In genomic region chr7:91872069-91872468, GRCh38 we compare ENCODE assay signal across 9 cellular contexts.
"Had no signal": no experiment of that assay in that cellular context is flagged by ENCODE, and none has a peak within 500 bp of the region (broad histone marks: within the 10 kb centered on the region; RNA-seq: fewer than 3 reads in every experiment).

No MANE protein-coding gene starts in this region.

- H3K27ac ChIP-seq: KMS-11 had no signal

- H3K4me2 ChIP-seq: GM23338, KMS-11 had no signal

- H3K4me3 ChIP-seq: GM23338 had no signal

- DNase-seq: H9, HCEC 1CT, IMR-90, KBM-7 had no signal

- H2AFZ ChIP-seq: GM23338 had no signal

- FAIRE-seq: H1, H54, HTR-8/SVneo had no signal

- H3K9ac ChIP-seq: KMS-11 had no signal

- ATAC-seq: GM23338 had no signal
